ENCODE assay signal across 10 cellular contexts in the genomic region with DNA sequence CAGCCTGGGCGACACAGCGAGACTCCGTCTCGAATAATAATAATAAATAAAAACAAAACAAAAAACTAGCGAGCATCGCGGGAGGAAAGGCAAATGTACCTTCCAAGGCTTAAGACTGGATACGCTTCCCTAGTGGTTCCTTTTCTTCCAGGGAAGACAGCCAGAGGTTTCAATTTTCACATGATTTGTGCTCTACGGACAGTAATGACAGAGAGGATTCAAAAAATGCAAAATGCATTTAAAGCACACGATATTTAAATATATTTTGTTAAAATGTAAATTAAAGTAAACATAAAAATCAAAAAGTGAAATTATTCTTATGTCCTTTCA. TPM values are rescaled to one million over a fixed set of nuclear protein-coding genes. Genes with fewer than 3 reads are reported as not detected.
DNase-seq lines count a peak whose midpoint lies in the region; ATAC-seq and TF ChIP-seq lines count a peak whose summit lies in the region.
"Had no signal": no experiment of that assay in that cellular context is flagged by ENCODE, and none has a peak within 500 bp of the region (broad histone marks: within the 10 kb centered on the region; RNA-seq: fewer than 3 reads in every experiment).

No MANE protein-coding gene starts in this region.

- H3K27ac ChIP-seq in HEK293 (ENCODE audit: extremely low read depth, low read depth, low read length) (no peak overlapping the region), skin epidermis (peak overlapping the region in 4 of 21 experiments; percentile 9 to 77 (median 41))

- H3K9me3 ChIP-seq in HEK293 (ENCODE audit: control insufficient read depth, insufficient read depth, low read depth, low read length) (no peaks in the 10 kb centered on the region), T-helper 17 cell (ENCODE audit: control insufficient read depth, low read length, poor library complexity, severe bottlenecking) (no peaks in the 10 kb centered on the region)

- peaks cover under 1% of the 10 kb centered on the region for H3K36me3 Mint-ChIP-seq in T-helper 17 cell (ENCODE audit: low read depth)

- CTCF ChIA-PET in HEK293 (lab: Yijun Ruan, JAX), result no interaction called here

- peaks cover 18% of the 10 kb centered on the region for H3K27me3 Mint-ChIP-seq in T-helper 17 cell

- no peaks in the 10 kb centered on the region for H3K36me3 ChIP-seq in HEK293 (ENCODE audit: control insufficient read depth in 2 of 2, insufficient read depth in 1 of 2, low read length in 2 of 2)

- POLR2A ChIA-PET in HEK293 (lab: Yijun Ruan, JAX), result interaction anchor here (1.0 kb wide), 1 partner anchor 12 kb away, joined by 3 read pairs; no protein-coding TSS in a partner anchor

- TF ChIP-seq CTCF in HEK293 (tag by site-specific recombination; IDR thresholded peaks at IDR 0.05) (no peak), fibroblast of villous mesenchyme (IDR thresholded peaks at IDR 0.05; ENCODE audit: insufficient read depth, low read depth, low read length) (no peak)

- peaks cover 47% of the 10 kb centered on the region for H3K4me1 Mint-ChIP-seq in T-helper 17 cell

- ATAC-seq in T-helper 17 cell (no peak), GM21360 (IDR thresholded peaks at IDR 0.05; ENCODE audit: unreplicated experiment) (no peak), HG03095 (IDR thresholded peaks at IDR 0.05; ENCODE audit: unreplicated experiment) (no peak)

- H3K4me3 ChIP-seq in HEK293 (ENCODE audit: low read depth, low read length) (peak overlapping the region; percentile 40), fibroblast of villous mesenchyme (ENCODE audit: low read depth, low read length) (peak overlapping the region; percentile 49), skin epidermis (peak overlapping the region; percentile 2 to 45 (median 30))

- H3K27ac Mint-ChIP-seq in T-helper 17 cell, result peak overlapping the region; percentile 100

- DNase-seq in T-helper 17 cell, result no peak
- DNase-seq in fibroblast of villous mesenchyme (ENCODE audit: low read depth), result no peak
- no peak for DNase-seq in Ammon's horn (ENCODE audit: low spot score)
- DNase-seq in KG1 (lab: John Stamatoyannopoulos, UW), result no peak
- DNase-seq: activated gamma-delta T cell, NCI-H1930 had no signal

- peak overlapping the region; percentile 98 for H3K4me3 Mint-ChIP-seq in T-helper 17 cell

- H3K4me1 ChIP-seq in HEK293 (ENCODE audit: control insufficient read depth, insufficient read depth, low read length), result no peaks in the 10 kb centered on the region

TF ChIP-seq in HEK293, 187 proteins besides CTCF, POLR2A, EP300 and RAD21:
- TF ChIP-seq ZNF501 (tag by site-specific recombination; IDR thresholded peaks at IDR 0.05), result no peak
- 0 out of 2 replicates have a peak, but pooled peaks have one; percentile 5 for TF ChIP-seq ZNF362 (tag by site-specific recombination; IDR thresholded peaks at IDR 0.05)
- peak; percentile 53; the same call in 1 of the 2 replicates for TF ChIP-seq PRDM1 (tag by site-specific recombination; IDR thresholded peaks at IDR 0.05)
- peak; percentile 57 for TF ChIP-seq IKZF3 (tag by site-specific recombination; IDR thresholded peaks at IDR 0.05)
- 0 out of 2 replicates have a peak, but pooled peaks have one; percentile 5 for TF ChIP-seq ZNF664 (tag by site-specific recombination; IDR thresholded peaks at IDR 0.05)
- TF ChIP-seq, protein P1, sequence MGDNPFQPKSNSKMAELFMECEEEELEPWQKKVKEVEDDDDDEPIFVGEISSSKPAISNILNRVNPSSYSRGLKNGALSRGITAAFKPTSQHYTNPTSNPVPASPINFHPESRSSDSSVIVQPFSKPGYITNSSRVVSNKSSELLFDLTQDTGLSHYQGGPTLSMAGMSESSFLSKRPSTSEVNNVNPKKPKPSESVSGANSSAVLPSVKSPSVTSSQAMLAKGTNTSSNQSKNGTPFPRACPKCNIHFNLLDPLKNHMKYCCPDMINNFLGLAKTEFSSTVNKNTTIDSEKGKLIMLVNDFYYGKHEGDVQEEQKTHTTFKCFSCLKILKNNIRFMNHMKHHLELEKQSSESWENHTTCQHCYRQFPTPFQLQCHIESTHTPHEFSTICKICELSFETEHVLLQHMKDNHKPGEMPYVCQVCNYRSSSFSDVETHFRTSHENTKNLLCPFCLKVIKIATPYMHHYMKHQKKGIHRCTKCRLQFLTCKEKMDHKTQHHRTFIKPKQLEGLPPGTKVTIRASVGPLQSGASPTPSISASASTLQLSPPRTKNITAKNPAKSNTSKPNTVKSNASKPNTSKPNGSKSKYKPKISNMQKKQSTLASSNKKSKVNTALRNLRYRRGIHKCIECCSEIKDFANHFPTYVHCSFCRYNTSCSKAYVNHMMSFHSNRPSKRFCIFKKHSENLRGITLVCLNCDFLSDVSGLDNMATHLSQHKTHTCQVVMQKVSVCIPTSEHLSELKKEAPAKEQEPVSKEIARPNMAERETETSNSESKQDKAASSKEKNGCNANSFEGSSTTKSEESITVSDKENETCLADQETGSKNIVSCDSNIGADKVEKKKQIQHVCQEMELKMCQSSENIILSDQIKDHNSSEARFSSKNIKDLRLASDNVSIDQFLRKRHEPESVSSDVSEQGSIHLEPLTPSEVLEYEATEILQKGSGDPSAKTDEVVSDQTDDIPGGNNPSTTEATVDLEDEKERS (tag by site-specific recombination; IDR thresholded peaks at IDR 0.05), result peak; percentile 91; the same call in 1 of the 2 replicates
- TF ChIP-seq ZNF391 (tag by site-specific recombination; IDR thresholded peaks at IDR 0.05; ENCODE audit: borderline replicate concordance, low read depth), result no peak
- TF ChIP-seq, protein P2, sequence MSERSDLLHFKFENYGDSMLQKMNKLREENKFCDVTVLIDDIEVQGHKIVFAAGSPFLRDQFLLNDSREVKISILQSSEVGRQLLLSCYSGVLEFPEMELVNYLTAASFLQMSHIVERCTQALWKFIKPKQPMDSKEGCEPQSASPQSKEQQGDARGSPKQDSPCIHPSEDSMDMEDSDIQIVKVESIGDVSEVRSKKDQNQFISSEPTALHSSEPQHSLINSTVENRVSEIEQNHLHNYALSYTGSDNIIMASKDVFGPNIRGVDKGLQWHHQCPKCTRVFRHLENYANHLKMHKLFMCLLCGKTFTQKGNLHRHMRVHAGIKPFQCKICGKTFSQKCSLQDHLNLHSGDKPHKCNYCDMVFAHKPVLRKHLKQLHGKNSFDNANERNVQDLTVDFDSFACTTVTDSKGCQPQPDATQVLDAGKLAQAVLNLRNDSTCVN (tag by site-specific recombination; optimal IDR thresholded peaks at IDR 0.05), result peak; percentile 13

RNA-seq across cellular contexts. Expression of gene TRIM41, which starts 4.3 kb away (rescaled TPM):
- total RNA-seq in T-helper 17 cell (10 to 100 TPM; 23.4 to 29.6 TPM), fibroblast of villous mesenchyme (9.9 and 12.2 TPM in 2 replicates)

RNA-seq across cellular contexts. Expression of gene TRIM7, which starts 13.8 kb away (rescaled TPM):
- total RNA-seq in T-helper 17 cell, result 1 to 10 TPM; 2.2 to 3.5 TPM
- total RNA-seq in fibroblast of villous mesenchyme, result 2.2 and 2.3 TPM in 2 replicates

RNA-seq across cellular contexts. Expression of gene RACK1, which starts 24.9 kb away (rescaled TPM):
- total RNA-seq in T-helper 17 cell, result 1,000 to 10,000 TPM; 2,138 to 2,163 TPM
- 3,386 and 3,800 TPM in 2 replicates for total RNA-seq in fibroblast of villous mesenchyme

RNA-seq across cellular contexts. Expression of gene TRIM52, which starts 42.2 kb away (rescaled TPM):
- 10 to 100 TPM; 32.2 to 34.6 TPM for total RNA-seq in T-helper 17 cell
- total RNA-seq in fibroblast of villous mesenchyme, result 5.2 and 7.8 TPM in 2 replicates
